Comparison of ENCODE assay signal across 24 cellular contexts in the genomic region with DNA sequence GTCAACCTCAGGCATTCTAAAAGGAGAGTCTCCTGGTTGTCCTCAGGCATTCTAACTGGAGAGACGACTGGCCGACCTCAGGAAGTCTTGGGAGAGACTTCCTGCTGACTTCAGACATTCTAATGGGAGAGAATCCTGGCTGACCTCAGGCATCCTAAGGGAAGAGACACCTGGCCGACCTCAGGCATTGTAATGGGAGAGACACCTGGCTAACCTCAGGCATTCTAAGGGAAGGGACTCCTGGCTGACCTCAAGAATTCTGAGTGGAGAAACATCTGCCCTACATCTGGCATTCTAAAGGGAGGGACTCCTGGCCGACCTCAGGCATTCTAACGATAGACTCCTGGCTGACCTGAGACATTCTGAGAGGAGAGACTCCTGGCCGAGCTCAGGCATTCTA.
DNase-seq lines count a peak whose midpoint lies in the region; ATAC-seq, FAIRE-seq and TF ChIP-seq lines count a peak whose summit lies in the region.
"Had no signal": no experiment of that assay in that cellular context is flagged by ENCODE, and none has a peak within 500 bp of the region (broad histone marks: within the 10 kb centered on the region; RNA-seq: fewer than 3 reads in every experiment).

No MANE protein-coding gene starts in this region.

- POLR2A ChIA-PET in MCF 10A (lab: Yijun Ruan, JAX): no interaction called here

- FAIRE-seq in urothelium cell line (lab: Jason Lieb, UNC): peak; percentile 85
- FAIRE-seq: D721Med, G401.6, GM12892, H54 had no signal

- intact Hi-C loops in breast epithelium (cut with DNase I; ENCODE audit: low total_unique reads): loop anchor here (10.0 kb wide), 1 partner anchor 85 kb away; no protein-coding TSS in a partner anchor
- intact Hi-C loops in MCF 10A (cut with micrococcal nuclease): no loop called here
- intact Hi-C loops in mammary epithelial cell (cut with micrococcal nuclease): no loop called here

- no peaks in the 10 kb centered on the region for H3K79me2 ChIP-seq in mammary epithelial cell (ENCODE audit: insufficient read depth, low read length)

- no peaks in the 10 kb centered on the region for H3K36me3 Mint-ChIP-seq in MCF 10A (ENCODE audit: insufficient read depth, unreplicated experiment)
- H3K36me3 Mint-ChIP-seq: CD14-positive monocyte had no signal

- H3K9me3 Mint-ChIP-seq in MCF 10A (ENCODE audit: unreplicated experiment): peaks cover 36% of the 10 kb centered on the region

- no peak for ATAC-seq in HG02571 (IDR thresholded peaks at IDR 0.05; ENCODE audit: unreplicated experiment)
- ATAC-seq: A549 had no signal

- 30% methylated on average over 5 of the region's 6 CpGs for WGBS in mammary epithelial cell (ENCODE audit: low coverage, missing lambda C conversion rate)

- in situ Hi-C loops in mammary epithelial cell (cut with MboI; ENCODE audit: low sequenced_read_pairs in 2 of 2): no loop called here

- H3K27me3 ChIP-seq in breast epithelium: no peaks in the 10 kb centered on the region
- no peaks in the 10 kb centered on the region for H3K27me3 ChIP-seq in mammary epithelial cell (ENCODE audit: insufficient read depth, low read length)
- H3K27me3 ChIP-seq: BE2C; BLaER1 treated with 17β-estradiol and CSF1 and Interleukin-3, amounts not matched to agents 10 nM and 100 nM had no signal

- H3K4me3 Mint-ChIP-seq in MCF 10A (ENCODE audit: unreplicated experiment): no peak overlapping the region
- H3K4me3 Mint-ChIP-seq: CD14-positive monocyte; CD4-positive, alpha-beta T cell; CD8-positive, alpha-beta memory T cell; HFFc6 had no signal

- no peaks in the 10 kb centered on the region for H3K4me1 Mint-ChIP-seq in MCF 10A (ENCODE audit: insufficient read depth, unreplicated experiment)
- H3K4me1 Mint-ChIP-seq: CD14-positive monocyte; CD8-positive, alpha-beta memory T cell had no signal

- no peak for TF ChIP-seq POLR2A in breast epithelium (IDR thresholded peaks at IDR 0.05)

- H3K9ac ChIP-seq in mammary epithelial cell (ENCODE audit: insufficient read depth, low read length): no peak overlapping the region
- H3K9ac ChIP-seq: BLaER1 treated with 17β-estradiol and CSF1 and Interleukin-3, amounts not matched to agents 10 nM and 100 nM had no signal

- CTCF ChIA-PET in MCF 10A (lab: Yijun Ruan, JAX) (no interaction called here), mammary epithelial cell (lab: Charles Lee; ENCODE audit: low non-redundant PET) (no interaction called here)

- H3K4me1 ChIP-seq in breast epithelium (no peaks in the 10 kb centered on the region), mammary epithelial cell (ENCODE audit: insufficient read depth, low read length) (no peaks in the 10 kb centered on the region)
- H3K4me1 ChIP-seq: A549; BE2C; BLaER1 treated with 17β-estradiol and CSF1 and Interleukin-3, amounts not matched to agents 10 nM and 100 nM; HAP-1 had no signal

- H3K9me3 ChIP-seq in breast epithelium (peaks cover 10 to 37% of the 10 kb centered on the region in 2 donors), mammary epithelial cell (replicated peaks; ENCODE audit: insufficient read depth, low read length) (peaks cover 10% of the 10 kb centered on the region)
- H3K9me3 ChIP-seq: BE2C, HAP-1 had no signal

- dilution Hi-C loops in mammary epithelial cell (cut with HindIII; ENCODE audit: low sequenced_read_pairs): no loop called here

- no peak overlapping the region for H2AFZ ChIP-seq in mammary epithelial cell (ENCODE audit: low read depth, low read length)

- BruUV-seq in MCF 10A (replicated peaks; lab: Mats Ljungman, UMichigan) (no TSS peak), mammary epithelial cell (replicated peaks; lab: Mats Ljungman, UMichigan) (no TSS peak)

- no peaks in the 10 kb centered on the region for H3K27me3 Mint-ChIP-seq in MCF 10A (ENCODE audit: insufficient read depth, unreplicated experiment)
- H3K27me3 Mint-ChIP-seq: CD4-positive, alpha-beta T cell had no signal

- no peak overlapping the region for H3K4me3 ChIP-seq in breast epithelium
- H3K4me3 ChIP-seq in mammary epithelial cell (replicated peaks in 1 of 3; ENCODE audit: insufficient read depth in 1 of 3, low read depth in 2 of 3, low read length in 3 of 3): no peak overlapping the region
- H3K4me3 ChIP-seq: A549; BLaER1 treated with 17β-estradiol and CSF1 and Interleukin-3, amounts not matched to agents 10 nM and 100 nM; HAP-1 had no signal

- DNase-seq in breast epithelium (ENCODE audit: low spot score in 2 of 2) (peak in 1 of 2 donors; percentile 48), MCF 10A (ENCODE audit: unreplicated experiment) (no peak), mammary epithelial cell (peak; percentile 8), urothelium cell line (ENCODE audit: low spot score) (peak; percentile 74), hippocampal formation (lab: John Stamatoyannopoulos, UW) (no peak)
- DNase-seq: 8988T; ACHN; AML-193; BE2C; CD4-positive, alpha-beta T cell; CD8-positive, alpha-beta memory T cell; DMS 273 treated with DMSO at 0.1 percent for 48 hours; DND-41; GOT3; HFFc6 had no signal

- no peak overlapping the region for H3K27ac Mint-ChIP-seq in MCF 10A (ENCODE audit: low read depth, unreplicated experiment)
- H3K27ac Mint-ChIP-seq: CD14-positive monocyte; CD4-positive, alpha-beta T cell; CD8-positive, alpha-beta memory T cell; HFFc6 had no signal

- H3K27ac ChIP-seq in breast epithelium: peak overlapping the region; percentile 80 to 89
- no peak overlapping the region for H3K27ac ChIP-seq in mammary epithelial cell (ENCODE audit: insufficient read depth, low read depth, low read length)
- H3K27ac ChIP-seq: A549; BLaER1 treated with 17β-estradiol and CSF1 and Interleukin-3, amounts not matched to agents 10 nM and 100 nM had no signal

- TF ChIP-seq CTCF in breast epithelium (IDR thresholded peaks at IDR 0.05) (no peak), MCF 10A (IDR thresholded peaks at IDR 0.05; ENCODE audit: unreplicated experiment) (no peak), mammary epithelial cell (conservative IDR thresholded peaks at IDR 0.05 in 1 of 2, IDR thresholded peaks at IDR 0.05 in 1 of 2; ENCODE audit: extremely low read depth in 1 of 2, insufficient read depth in 1 of 2, low read depth in 1 of 2, low read length in 2 of 2) (no peak)

- H4K20me1 ChIP-seq in mammary epithelial cell (ENCODE audit: insufficient read depth, low read length): no peaks in the 10 kb centered on the region
- H4K20me1 ChIP-seq: BLaER1 treated with 17β-estradiol and CSF1 and Interleukin-3, amounts not matched to agents 10 nM and 100 nM had no signal

- H3K36me3 ChIP-seq in breast epithelium (no peaks in the 10 kb centered on the region), mammary epithelial cell (ENCODE audit: insufficient read depth, low read length) (no peaks in the 10 kb centered on the region)
- H3K36me3 ChIP-seq: BE2C; BLaER1 treated with 17β-estradiol and CSF1 and Interleukin-3, amounts not matched to agents 10 nM and 100 nM; HAP-1 had no signal

- no peak overlapping the region for H3K4me2 ChIP-seq in mammary epithelial cell (ENCODE audit: insufficient read depth, low read depth, low read length)
- H3K4me2 ChIP-seq: A549; BLaER1 treated with 17β-estradiol and CSF1 and Interleukin-3, amounts not matched to agents 10 nM and 100 nM had no signal

Comparison
In these comparisons a context has a peak if more than half of its experiments do, and no peak if none do; other contexts are left out.
1. DNase-seq: peak in mammary epithelial cell (single experiment) and urothelium cell line (single experiment); none in MCF 10A (single experiment) and hippocampal formation (0 of 2).